ENCODE assay signal across 8 cellular contexts in the genomic region with DNA sequence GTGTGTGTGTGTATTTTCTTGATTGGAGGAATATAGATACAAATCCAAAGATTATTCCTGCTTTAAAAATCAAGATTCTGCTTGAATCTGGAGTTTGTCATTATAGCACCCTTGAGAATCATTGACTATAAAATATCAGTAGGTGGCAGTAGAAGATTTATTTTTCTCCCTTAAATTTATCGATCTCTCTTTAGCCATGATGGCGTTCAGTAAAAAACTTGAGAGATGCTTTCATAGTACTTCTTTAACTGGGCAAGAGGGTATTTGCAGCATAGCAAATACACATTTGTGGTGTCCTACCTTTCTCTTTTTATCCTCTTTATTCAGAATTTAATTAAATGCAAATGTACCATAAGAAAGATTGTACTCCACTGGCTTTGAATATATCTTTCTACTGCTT.
A peak's percentile ranks its signal among the peaks of the same experiment; 100 is the strongest.
DNase-seq lines count a peak whose midpoint lies in the region; ATAC-seq and TF ChIP-seq lines count a peak whose summit lies in the region.

No MANE protein-coding gene starts in this region.

- H3K27me3 ChIP-seq in GM23338 (ENCODE audit: insufficient read depth) (no peaks in the 10 kb centered on the region), body of pancreas (no peaks in the 10 kb centered on the region), uterus (no peaks in the 10 kb centered on the region)

- TF ChIP-seq CTCF in GM23338 (conservative IDR thresholded peaks at IDR 0.05; ENCODE audit: low read depth in 2 of 2), result peak; percentile 55 to 65
- peak; percentile 12 to 79 (median 73) for TF ChIP-seq CTCF in body of pancreas (IDR thresholded peaks at IDR 0.05)
- peak; percentile 22 to 47 (median 38) for TF ChIP-seq CTCF in uterus (IDR thresholded peaks at IDR 0.05)

- no peak overlapping the region for H2AFZ ChIP-seq in GM23338

- H3K79me2 ChIP-seq in GM23338 (replicated peaks; ENCODE audit: insufficient read depth), result no peaks in the 10 kb centered on the region

- no peaks in the 10 kb centered on the region for H3F3A ChIP-seq in GM23338 (replicated peaks; ENCODE audit: low read depth)

- peaks cover 4% of the 10 kb centered on the region; the same call in 1 of the 3 replicates for H3K36me3 Mint-ChIP-seq in GM23338 (ENCODE audit: low read depth)

- H3K27ac ChIP-seq in GM23338 (ENCODE audit: low read depth), result no peak overlapping the region
- no peak overlapping the region for H3K27ac ChIP-seq in body of pancreas
- no peak overlapping the region for H3K27ac ChIP-seq in uterus
- no peak overlapping the region for H3K27ac ChIP-seq in caudate nucleus (ENCODE audit: low read depth, low read length)

- H3K9me2 ChIP-seq in GM23338 (ENCODE audit: insufficient read depth), result no peaks in the 10 kb centered on the region

- no peak overlapping the region for H3K4me2 ChIP-seq in GM23338

- ATAC-seq in GM23338 (peak; percentile 67), body of pancreas (peak; percentile 79), left colon (peak; percentile 72)

- H3K9me3 Mint-ChIP-seq in GM23338, result no peaks in the 10 kb centered on the region

- TF ChIP-seq POLR2A in body of pancreas (IDR thresholded peaks at IDR 0.05) (no peak), uterus (IDR thresholded peaks at IDR 0.05) (no peak)

- H3K4me3 ChIP-seq in GM23338 (no peak overlapping the region), body of pancreas (no peak overlapping the region), uterus (no peak overlapping the region)

- H3K4me1 ChIP-seq in GM23338 (ENCODE audit: insufficient read depth) (no peaks in the 10 kb centered on the region), body of pancreas (peaks cover 8% of the 10 kb centered on the region), uterus (no peaks in the 10 kb centered on the region)

- H3K9me3 ChIP-seq in body of pancreas, result no peaks in the 10 kb centered on the region
- H3K9me3 ChIP-seq in uterus, result no peaks in the 10 kb centered on the region

- intact Hi-C loops in body of pancreas (cut with DNase I), result no loop called here
- intact Hi-C loops in left colon (cut with DNase I, micrococcal nuclease), result loop anchor here in 1 of 2 donors (5.0 to 10.0 kb wide), 2 partner anchors 228 to 556 kb away; no protein-coding TSS in a partner anchor
- intact Hi-C loops in uterus (cut with DNase I; ENCODE audit: low total_unique reads), result loop anchor here (10.0 kb wide), 1 partner anchor 548 kb away; no protein-coding TSS in a partner anchor

- H3K27ac Mint-ChIP-seq in GM23338, result no peak overlapping the region

- no peak overlapping the region for H3K4me3 Mint-ChIP-seq in GM23338

- peak; percentile 61 for DNase-seq in DMS 273 (lab: John Stamatoyannopoulos, UW; ENCODE audit: unreplicated experiment)
- DNase-seq in GM23338 (ENCODE audit: low spot score), result peak; percentile 68
- DNase-seq in NCI-H2227 treated with DMSO at 0.1 percent for 48 hours (lab: John Stamatoyannopoulos, UW), result peak; percentile 34
- DNase-seq in body of pancreas, result no peak
- DNase-seq in left colon, result no peak
- DNase-seq in uterus, result no peak
- DNase-seq in caudate nucleus (lab: John Stamatoyannopoulos, UW), result no peak
- no peak for DNase-seq in islet precursor cell

- peaks cover 5% of the 10 kb centered on the region for H3K4me1 Mint-ChIP-seq in GM23338

- 2 to 3% methylated on average over 2 of the region's 2 CpGs for WGBS in body of pancreas, 2 donors

- peaks cover 3% of the 10 kb centered on the region; the same call in 1 of the 2 replicates for H3K36me3 ChIP-seq in GM23338 (ENCODE audit: insufficient read depth)
- H3K36me3 ChIP-seq in body of pancreas (replicated peaks in 1 of 2; ENCODE audit: insufficient read depth in 1 of 2, low read depth in 2 of 2), result no peaks in the 10 kb centered on the region
- H3K36me3 ChIP-seq in uterus, result no peaks in the 10 kb centered on the region

- H3K27me3 Mint-ChIP-seq in GM23338 (ENCODE audit: insufficient read depth, low read depth, poor library complexity), result no peaks in the 10 kb centered on the region

- H4K20me1 ChIP-seq in GM23338 (replicated peaks; ENCODE audit: insufficient read depth), result no peaks in the 10 kb centered on the region

TF ChIP-seq in GM23338, 12 proteins besides CTCF, POLR2A, EP300 and RAD21 (continues in another document):
- TF ChIP-seq EZH2 (IDR thresholded peaks at IDR 0.05; ENCODE audit: low read depth, unreplicated experiment) (no peak), EZH2phosphoT487 (IDR thresholded peaks at IDR 0.05; ENCODE audit: unreplicated experiment) (no peak), ZNF114 (CRISPR knock-in tag; IDR thresholded peaks at IDR 0.05) (no peak), CREB1 (CRISPR knock-in tag; IDR thresholded peaks at IDR 0.05; ENCODE audit: low read depth) (no peak), JUNB (IDR thresholded peaks at IDR 0.05; ENCODE audit: unreplicated experiment) (no peak), NANOG (IDR thresholded peaks at IDR 0.05; ENCODE audit: borderline replicate concordance) (no peak)
- TF ChIP-seq, protein P1, sequence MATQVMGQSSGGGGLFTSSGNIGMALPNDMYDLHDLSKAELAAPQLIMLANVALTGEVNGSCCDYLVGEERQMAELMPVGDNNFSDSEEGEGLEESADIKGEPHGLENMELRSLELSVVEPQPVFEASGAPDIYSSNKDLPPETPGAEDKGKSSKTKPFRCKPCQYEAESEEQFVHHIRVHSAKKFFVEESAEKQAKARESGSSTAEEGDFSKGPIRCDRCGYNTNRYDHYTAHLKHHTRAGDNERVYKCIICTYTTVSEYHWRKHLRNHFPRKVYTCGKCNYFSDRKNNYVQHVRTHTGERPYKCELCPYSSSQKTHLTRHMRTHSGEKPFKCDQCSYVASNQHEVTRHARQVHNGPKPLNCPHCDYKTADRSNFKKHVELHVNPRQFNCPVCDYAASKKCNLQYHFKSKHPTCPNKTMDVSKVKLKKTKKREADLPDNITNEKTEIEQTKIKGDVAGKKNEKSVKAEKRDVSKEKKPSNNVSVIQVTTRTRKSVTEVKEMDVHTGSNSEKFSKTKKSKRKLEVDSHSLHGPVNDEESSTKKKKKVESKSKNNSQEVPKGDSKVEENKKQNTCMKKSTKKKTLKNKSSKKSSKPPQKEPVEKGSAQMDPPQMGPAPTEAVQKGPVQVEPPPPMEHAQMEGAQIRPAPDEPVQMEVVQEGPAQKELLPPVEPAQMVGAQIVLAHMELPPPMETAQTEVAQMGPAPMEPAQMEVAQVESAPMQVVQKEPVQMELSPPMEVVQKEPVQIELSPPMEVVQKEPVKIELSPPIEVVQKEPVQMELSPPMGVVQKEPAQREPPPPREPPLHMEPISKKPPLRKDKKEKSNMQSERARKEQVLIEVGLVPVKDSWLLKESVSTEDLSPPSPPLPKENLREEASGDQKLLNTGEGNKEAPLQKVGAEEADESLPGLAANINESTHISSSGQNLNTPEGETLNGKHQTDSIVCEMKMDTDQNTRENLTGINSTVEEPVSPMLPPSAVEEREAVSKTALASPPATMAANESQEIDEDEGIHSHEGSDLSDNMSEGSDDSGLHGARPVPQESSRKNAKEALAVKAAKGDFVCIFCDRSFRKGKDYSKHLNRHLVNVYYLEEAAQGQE (IDR thresholded peaks at IDR 0.05; ENCODE audit: unreplicated experiment), result no peak
- TF ChIP-seq, protein P2, sequence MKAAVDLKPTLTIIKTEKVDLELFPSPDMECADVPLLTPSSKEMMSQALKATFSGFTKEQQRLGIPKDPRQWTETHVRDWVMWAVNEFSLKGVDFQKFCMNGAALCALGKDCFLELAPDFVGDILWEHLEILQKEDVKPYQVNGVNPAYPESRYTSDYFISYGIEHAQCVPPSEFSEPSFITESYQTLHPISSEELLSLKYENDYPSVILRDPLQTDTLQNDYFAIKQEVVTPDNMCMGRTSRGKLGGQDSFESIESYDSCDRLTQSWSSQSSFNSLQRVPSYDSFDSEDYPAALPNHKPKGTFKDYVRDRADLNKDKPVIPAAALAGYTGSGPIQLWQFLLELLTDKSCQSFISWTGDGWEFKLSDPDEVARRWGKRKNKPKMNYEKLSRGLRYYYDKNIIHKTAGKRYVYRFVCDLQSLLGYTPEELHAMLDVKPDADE (IDR thresholded peaks at IDR 0.05), result no peak

Comparison
In these comparisons a context has a peak if more than half of its experiments do, and no peak if none do; other contexts are left out.
1. DNase-seq: peak in DMS 273 (single experiment), GM23338 (single experiment) and NCI-H2227 treated with DMSO at 0.1 percent for 48 hours (single experiment); none in body of pancreas (0 of 4), left colon (0 of 2), uterus (0 of 2), caudate nucleus (0 of 61) and islet precursor cell (single experiment).
2. Peak in every context shown above with its lines, with median percentiles within 50 percentile points of each other: ATAC-seq and CTCF ChIP-seq.